6 cellular contexts compared by ENCODE assay signal in the genomic region with DNA sequence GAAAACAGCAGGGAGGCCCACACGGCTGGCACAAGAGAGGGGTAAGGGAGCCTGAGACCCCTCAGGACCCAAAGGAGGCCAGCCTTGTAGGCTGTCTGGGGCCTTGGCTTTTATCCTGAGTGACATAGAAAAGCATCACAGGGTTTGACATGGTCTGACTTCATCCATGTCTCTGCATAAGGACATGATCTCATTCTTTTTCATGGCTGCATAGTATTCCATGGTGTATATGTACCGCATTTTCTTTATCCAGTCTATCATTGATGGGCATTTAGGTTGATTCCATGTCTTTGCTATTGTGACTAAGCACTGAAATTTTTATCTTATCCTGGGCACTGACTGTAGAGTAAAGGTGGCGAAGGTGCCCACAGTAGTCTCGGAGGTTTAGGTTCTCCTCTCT.
DNase-seq lines count a peak whose midpoint lies in the region; ATAC-seq, FAIRE-seq and TF ChIP-seq lines count a peak whose summit lies in the region.
"Not testable (repeated sequence)": the region's sequence is repeated elsewhere in the genome, so short reads cannot be mapped to it uniquely, and the experiment has no call there.

No MANE protein-coding gene starts in this region.

- POLR2A ChIA-PET in HEK293 (lab: Yijun Ruan, JAX); WTC11 (lab: Charles Lee); K562 (lab: Yijun Ruan, JAX); H1 (lab: Charles Lee; ENCODE audit: partially characterized antibody): not testable (repeated sequence)

- not testable (repeated sequence) for H2BK15ac ChIP-seq in H1 (ENCODE audit: low read length); mesenchymal stem cell (ENCODE audit: low read depth, poor library complexity, severe bottlenecking)

- not testable (repeated sequence) for TF ChIP-seq RAD21 in K562 (CRISPR knock-in tag; conservative IDR thresholded peaks at IDR 0.05 in 1 of 2, IDR thresholded peaks at IDR 0.05 in 1 of 2); H1 (IDR thresholded peaks at IDR 0.05 in 1 of 2, conservative IDR thresholded peaks at IDR 0.05 in 1 of 2; ENCODE audit: low read depth in 2 of 2, low read length in 2 of 2)

- not testable (repeated sequence) for H2BK12ac ChIP-seq in H1 (ENCODE audit: low read depth, low read length); mesenchymal stem cell (ENCODE audit: low read length in 2 of 2)

- H3K27ac ChIP-seq in HEK293 (ENCODE audit: extremely low read depth, low read depth, low read length); K562 (ENCODE audit: extremely low read depth, low read depth, low read length); H1 (ENCODE audit: low read depth, low read length); mesenchymal stem cell (ENCODE audit: low read length, poor library complexity, severe bottlenecking): not testable (repeated sequence)

- not testable (repeated sequence) for TF ChIP-seq CTCF in HEK293 (tag by site-specific recombination; IDR thresholded peaks at IDR 0.05); WTC11 (IDR thresholded peaks at IDR 0.05); K562 (IDR thresholded peaks at IDR 0.05 in 2 of 3, conservative IDR thresholded peaks at IDR 0.05 in 1 of 3; ENCODE audit: insufficient read depth in 2 of 3, low read depth in 1 of 3, low read length in 3 of 3); H1 (IDR thresholded peaks at IDR 0.05; ENCODE audit: control extremely low read depth in 1 of 3, insufficient read depth in 1 of 3, low read depth in 1 of 3, low read length in 3 of 3)

- H3K79me2 ChIP-seq in K562 (ENCODE audit: control insufficient read depth, insufficient read depth, low read length); H1 (ENCODE audit: control insufficient read depth in 1 of 2, insufficient read depth in 2 of 2, low read length in 2 of 2): not testable (repeated sequence)

- CTCF ChIA-PET in HEK293 (lab: Yijun Ruan, JAX); K562 (lab: Yijun Ruan, JAX; ENCODE audit: low intra/inter-chr PET ratio): not testable (repeated sequence)
- CTCF ChIA-PET in WTC11 (lab: Charles Lee): interaction anchor here (1.0 kb wide), 1 partner anchor 193 kb away, joined by 3 read pairs; no protein-coding TSS in a partner anchor
- CTCF ChIA-PET in H1 (lab: Charles Lee; ENCODE audit: partially characterized antibody): interaction anchor here (2.1 kb wide), 1 partner anchor 48 kb away, joined by 11 read pairs; no protein-coding TSS in a partner anchor

- not testable (repeated sequence) for H4K8ac ChIP-seq in H1 (ENCODE audit: extremely low read depth, insufficient read depth, low read length)
- H4K8ac ChIP-seq in mesenchymal stem cell (ENCODE audit: low read length): peak overlapping the region; percentile 60

- H3K27ac Mint-ChIP-seq in WTC11: not testable (repeated sequence)

- not testable (repeated sequence) for H3K27me3 ChIP-seq in K562 (ENCODE audit: control insufficient read depth in 2 of 2, insufficient read depth in 2 of 2, low read length in 2 of 2); H1 (replicated peaks in 1 of 4; ENCODE audit: control insufficient read depth in 3 of 4, extremely low read depth in 1 of 4, insufficient read depth in 3 of 4, low read length in 3 of 4); mesenchymal stem cell (ENCODE audit: control insufficient read depth in 1 of 2, insufficient read depth in 1 of 2, low read length in 2 of 2)

- BruUV-seq in K562 (replicated peaks; lab: Mats Ljungman, UMichigan): not testable (repeated sequence)

- H3K56ac ChIP-seq in H1 (replicated peaks; ENCODE audit: insufficient read length, low read depth, low read length): not testable (repeated sequence)

- not testable (repeated sequence) for H3K79me1 ChIP-seq in H1 (ENCODE audit: low read depth, low read length); mesenchymal stem cell (replicated peaks; ENCODE audit: low read length, poor library complexity, severe bottlenecking)

- not testable (repeated sequence) for H3K23me2 ChIP-seq in H1 (ENCODE audit: low read depth, low read length)

- not testable (repeated sequence) for H3K4me3 Mint-ChIP-seq in WTC11

- not testable (repeated sequence) for H4K91ac ChIP-seq in H1 (replicated peaks; ENCODE audit: insufficient read length, low read length); mesenchymal stem cell (ENCODE audit: low read length)

- H3K4ac ChIP-seq in H1 (replicated peaks; ENCODE audit: insufficient read length, low read depth, low read length); mesenchymal stem cell (ENCODE audit: low read depth in 1 of 2, low read length in 2 of 2): not testable (repeated sequence)

- not testable (repeated sequence) for H3K4me1 ChIP-seq in HEK293 (ENCODE audit: control insufficient read depth, insufficient read depth, low read length); K562 (replicated peaks in 1 of 2; ENCODE audit: control insufficient read depth in 2 of 2, insufficient read depth in 2 of 2, low read length in 2 of 2); H1 (replicated peaks in 1 of 4; ENCODE audit: control insufficient read depth in 3 of 4, insufficient read depth in 4 of 4, low read length in 3 of 4); mesenchymal stem cell (ENCODE audit: control insufficient read depth, insufficient read depth, low read depth, low read length)

- not testable (repeated sequence) for H3K4me2 ChIP-seq in K562 (ENCODE audit: insufficient read depth, low read length); H1 (ENCODE audit: insufficient read depth in 1 of 2, low read depth in 2 of 2, low read length in 2 of 2); mesenchymal stem cell (ENCODE audit: low read length, poor library complexity, severe bottlenecking)

- H3K18ac ChIP-seq in H1 (ENCODE audit: extremely low read depth, low read length); mesenchymal stem cell (ENCODE audit: low read depth in 1 of 2, low read length in 2 of 2): not testable (repeated sequence)

- not testable (repeated sequence) for H2AFZ ChIP-seq in K562 (ENCODE audit: low read depth, low read length); H1 (ENCODE audit: low read length); mesenchymal stem cell (ENCODE audit: low read depth, low read length)

- not testable (repeated sequence) for H4K5ac ChIP-seq in H1 (ENCODE audit: insufficient read length, low read depth, low read length)

- not testable (repeated sequence) for H3K9ac ChIP-seq in K562 (ENCODE audit: insufficient read depth in 1 of 2, low read depth in 2 of 2, low read length in 2 of 2); H1 (replicated peaks in 1 of 4; ENCODE audit: extremely low read depth in 1 of 4, low read depth in 3 of 4, low read length in 3 of 4); mesenchymal stem cell (ENCODE audit: low read length)

- not testable (repeated sequence) for H3K23ac ChIP-seq in H1 (ENCODE audit: insufficient read length); mesenchymal stem cell (ENCODE audit: low read length in 2 of 2)

- H2BK120ac ChIP-seq in H1 (replicated peaks; ENCODE audit: low read depth, low read length); mesenchymal stem cell (ENCODE audit: low read depth, low read length): not testable (repeated sequence)

- not testable (repeated sequence) for H3K9me3 ChIP-seq in HEK293 (ENCODE audit: control insufficient read depth, insufficient read depth, low read depth, low read length); K562 (replicated peaks; ENCODE audit: control insufficient read depth, insufficient read depth, low read depth, low read length); H1 (ENCODE audit: insufficient read depth in 2 of 2, low read depth in 1 of 2, low read length in 1 of 2)
- H3K9me3 ChIP-seq in mesenchymal stem cell (ENCODE audit: control insufficient read depth, low read length): peaks cover 30% of the 10 kb centered on the region

- H3K36me3 Mint-ChIP-seq in WTC11: peaks cover 13% of the 10 kb centered on the region

- H2BK20ac ChIP-seq in H1 (ENCODE audit: low read length): not testable (repeated sequence)

- H3K9me1 ChIP-seq in K562 (ENCODE audit: control insufficient read depth, insufficient read depth, low read length): not testable (repeated sequence)

- not testable (repeated sequence) for H2BK5ac ChIP-seq in H1 (ENCODE audit: low read depth, low read length); mesenchymal stem cell (ENCODE audit: low read depth, low read length, poor library complexity, severe bottlenecking)

- not testable (repeated sequence) for TF ChIP-seq POLR2A in K562 (conservative IDR thresholded peaks at IDR 0.05); H1 (IDR thresholded peaks at IDR 0.05; ENCODE audit: control extremely low read depth in 1 of 2, low read depth in 2 of 2, low read length in 2 of 2)

- ATAC-seq in SK-N-SH treated with all-trans-retinoic acid at 6 μM for 48 hours, WTC11, K562: not testable (repeated sequence)

- 0% methylated on average over 4 of the region's 4 CpGs for WGBS in K562 (ENCODE audit: insufficient coverage, low coverage, missing lambda C conversion rate)
- WGBS in H1 (ENCODE audit: extremely low coverage in 1 of 2, insufficient coverage in 1 of 2, insufficient read length in 1 of 2, insufficient replicate concordance in 2 of 2, low coverage in 1 of 2, low lambda C conversion rate in 2 of 2, missing lambda C conversion rate in 1 of 2), 2 experiments: 96% methylated on average over 4 of the region's 4 CpGs; no CpG with 5 or more reads in 1 of the 2 experiments
- WGBS in mesenchymal stem cell: 91% methylated on average over 4 of the region's 4 CpGs

- H3K9me3 Mint-ChIP-seq in WTC11: peaks cover 30% of the 10 kb centered on the region

- H3K4me3 ChIP-seq in HEK293 (ENCODE audit: low read depth, low read length); K562; H1 (ENCODE audit: extremely low read depth in 1 of 4, insufficient read depth in 2 of 4, low read depth in 3 of 4, low read length in 4 of 4); mesenchymal stem cell (ENCODE audit: insufficient read depth in 1 of 2, low read depth in 1 of 2, low read length in 2 of 2): not testable (repeated sequence)

- H3K14ac ChIP-seq in H1 (ENCODE audit: insufficient read length); mesenchymal stem cell (ENCODE audit: low read length in 2 of 2): not testable (repeated sequence)

- H3K27me3 Mint-ChIP-seq in WTC11 (ENCODE audit: low read depth): not testable (repeated sequence)

- not testable (repeated sequence) for H3K36me3 ChIP-seq in HEK293 (ENCODE audit: control insufficient read depth in 2 of 2, insufficient read depth in 1 of 2, low read length in 2 of 2); K562 (ENCODE audit: control insufficient read depth, insufficient read depth, low read length); H1 (ENCODE audit: control insufficient read depth in 2 of 4, insufficient read depth in 4 of 4, low read length in 3 of 4); mesenchymal stem cell (ENCODE audit: control insufficient read depth in 1 of 2, insufficient read depth in 2 of 2, low read depth in 1 of 2, low read length in 2 of 2)

- not testable (repeated sequence) for TF ChIP-seq EP300 in K562 (IDR thresholded peaks at IDR 0.05; ENCODE audit: low read length); H1 (IDR thresholded peaks at IDR 0.05; ENCODE audit: borderline replicate concordance in 1 of 2, low read depth in 2 of 2, low read length in 2 of 2)

- not testable (repeated sequence) for FAIRE-seq in K562 (lab: Jason Lieb, UNC); H1 (lab: Jason Lieb, UNC)

- not testable (repeated sequence) for H4K20me1 ChIP-seq in K562 (replicated peaks; ENCODE audit: control insufficient read depth, insufficient read depth, low read length); H1 (replicated peaks in 1 of 2; ENCODE audit: control insufficient read depth in 1 of 2, insufficient read depth in 2 of 2, low read length in 2 of 2)

- in situ Hi-C loops in K562 (cut with MboI): not testable (repeated sequence)

- not testable (repeated sequence) for H2AK5ac ChIP-seq in H1 (ENCODE audit: low read depth, low read length); mesenchymal stem cell (ENCODE audit: low read length, severe bottlenecking)

- H3K4me1 Mint-ChIP-seq in WTC11: not testable (repeated sequence)

- DNase-seq in WTC11 (ENCODE audit: low spot score); K562 (ENCODE audit: extremely low read depth in 1 of 4, low spot score in 3 of 4); H1 (ENCODE audit: low read depth in 1 of 2, low spot score in 2 of 2); mesenchymal stem cell: not testable (repeated sequence)

- intact Hi-C loops in K562 (cut with micrococcal nuclease): not testable (repeated sequence)
